19 cellular contexts compared by ENCODE assay signal in genomic region chr12:122117979-122118378, GRCh38. TPM values are rescaled to one million over a fixed set of nuclear protein-coding genes. Genes with fewer than 3 reads are reported as not detected.
DNase-seq lines count a peak whose midpoint lies in the region; ATAC-seq and TF ChIP-seq lines count a peak whose summit lies in the region.
"Had no signal": no experiment of that assay in that cellular context is flagged by ENCODE, and none has a peak within 500 bp of the region (broad histone marks: within the 10 kb centered on the region; RNA-seq: fewer than 3 reads in every experiment).

No MANE protein-coding gene starts in this region.

- H3K27ac ChIP-seq in layer of hippocampus (ENCODE audit: low read depth, low read length) = peak overlapping the region; percentile 89
- H3K27ac ChIP-seq in psoas muscle = peak overlapping the region; percentile 84
- no peak overlapping the region for H3K27ac ChIP-seq in WERI-Rb-1
- H3K27ac ChIP-seq: prostate gland, vagina had no signal

- ATAC-seq in psoas muscle (peak; percentile 47 to 62 (median 60)), GM18511 (IDR thresholded peaks at IDR 0.05; ENCODE audit: unreplicated experiment) (no peak), HG03139 (IDR thresholded peaks at IDR 0.05; ENCODE audit: unreplicated experiment) (no peak)
- ATAC-seq: natural killer cell had no signal

- WGBS in psoas muscle, 3 donors = 53 to 84% (median 61%) methylated on average over 8 of the region's 8 CpGs

- peak; percentile 20 for DNase-seq in COLO668 (lab: John Stamatoyannopoulos, UW; ENCODE audit: unreplicated experiment)
- peak; percentile 78 for DNase-seq in amniotic epithelial cell (ENCODE audit: low read depth)
- DNase-seq in psoas muscle = no peak
- DNase-seq in WERI-Rb-1 = no peak
- no peak for DNase-seq in activated gamma-delta T cell treated with Interleukin-2 at 50 U/mL for 16 hours
- DNase-seq: activated CD4-positive, CD25-positive, alpha-beta regulatory T cell; activated CD8-positive, alpha-beta memory T cell treated with anti-CD3 and anti-CD28 coated beads for 24 hours; natural killer cell; NCI-H1930; SHP77; T-helper 2 cell had no signal

- intact Hi-C loops in psoas muscle (cut with DNase I) = loop anchor here in 1 of 2 donors (5.0 kb wide), 1 partner anchor 36 kb away; no protein-coding TSS in a partner anchor

- peaks cover 64% of the 10 kb centered on the region for H3K4me1 ChIP-seq in psoas muscle
- H3K4me1 ChIP-seq: prostate gland had no signal

- no peak overlapping the region for H3K4me3 ChIP-seq in psoas muscle
- H3K4me3 ChIP-seq in WERI-Rb-1 (ENCODE audit: low read depth, low read length) = no peak overlapping the region
- H3K4me3 ChIP-seq: prostate gland, vagina had no signal

- no peak for TF ChIP-seq CTCF in psoas muscle (IDR thresholded peaks at IDR 0.05)
- TF ChIP-seq CTCF in WERI-Rb-1 (IDR thresholded peaks at IDR 0.05; ENCODE audit: low read depth, low read length) = no peak

- H3K36me3 ChIP-seq in psoas muscle (ENCODE audit: insufficient read depth in 1 of 2, low read depth in 1 of 2) (peaks cover 2 to 5% of the 10 kb centered on the region in 2 donors), WERI-Rb-1 (no peaks in the 10 kb centered on the region)
- H3K36me3 ChIP-seq: prostate gland, vagina had no signal

- H3K27me3 ChIP-seq in layer of hippocampus (ENCODE audit: control insufficient read depth, insufficient read depth, low read length) = no peaks in the 10 kb centered on the region
- no peaks in the 10 kb centered on the region for H3K27me3 ChIP-seq in psoas muscle (ENCODE audit: insufficient read depth in 3 of 3, low read length in 2 of 3)
- H3K27me3 ChIP-seq in WERI-Rb-1 (ENCODE audit: insufficient read depth, low read depth, severe bottlenecking) = no peaks in the 10 kb centered on the region
- H3K27me3 ChIP-seq: vagina had no signal

- H3K9me3 ChIP-seq in psoas muscle = no peaks in the 10 kb centered on the region
- no peaks in the 10 kb centered on the region for H3K9me3 ChIP-seq in WERI-Rb-1 (ENCODE audit: severe bottlenecking)
- H3K9me3 ChIP-seq: prostate gland, vagina had no signal

RNA-seq across cellular contexts. Expression of gene MLXIP, which starts 39.4 kb away (rescaled TPM):
- total RNA-seq in psoas muscle = 100 to 1,000 TPM; 114 to 184 (median 137) TPM
- 100 to 1,000 TPM in 1 of 3 donors, 10 to 100 TPM in 2; 50.9 to 114 (median 55.0) TPM for polyA plus RNA-seq in psoas muscle

RNA-seq across cellular contexts. Expression of gene IL31, which starts 56.0 kb away (rescaled TPM):
- not detected for total RNA-seq in psoas muscle
- polyA plus RNA-seq in psoas muscle = not detected
- total RNA-seq: Daoy, lower leg skin, natural killer cell, NCI-H460, prostate gland, vagina had no signal

Comparison
In these comparisons a context has a peak if more than half of its experiments do, and no peak if none do; other contexts are left out.
1. DNase-seq: peak in COLO668 (single experiment) and amniotic epithelial cell (single experiment); none in psoas muscle (0 of 2), WERI-Rb-1 (single experiment) and activated gamma-delta T cell treated with Interleukin-2 at 50 U/mL for 16 hours (single experiment).
2. ATAC-seq: peak in psoas muscle (4 of 4); none in GM18511 (single experiment) and HG03139 (single experiment).